ENCODE assay signal across 8 cellular contexts in genomic region chr11:119666463-119667131, GRCh38.
DNase-seq lines count a peak whose midpoint lies in the region; ATAC-seq and TF ChIP-seq lines count a peak whose summit lies in the region.

No MANE protein-coding gene starts in this region.

- ATAC-seq in GM18867 (IDR thresholded peaks at IDR 0.05; ENCODE audit: unreplicated experiment) (peak; percentile 79), HG03159 (IDR thresholded peaks at IDR 0.05; ENCODE audit: unreplicated experiment) (peak; percentile 72), naive B cell (ENCODE audit: low read depth in 2 of 2) (peak; percentile 50 to 58)
- peak; percentile 95 to 98 for ATAC-seq in stimulated activated naive B cell treated with anti-CD40 and anti-IgM and Interleukin-4, amounts not matched to agents 10 μg/mL and 1 μg/mL and 100 μg/mL, for 72 hours (replicated peaks)

- no peak overlapping the region for H3K4me3 ChIP-seq in OCI-LY7 (ENCODE audit: low read depth, low read length, poor library complexity, severe bottlenecking)

- H3K27ac Mint-ChIP-seq in naive B cell, result no peak overlapping the region
- no peak overlapping the region for H3K27ac Mint-ChIP-seq in stimulated activated naive B cell treated with anti-CD40 and anti-IgM and Interleukin-4, amounts not matched to agents 10 μg/mL and 1 μg/mL and 100 μg/mL, for 72 hours

- CTCF ChIA-PET in OCI-LY7 (lab: Charles Lee; ENCODE audit: unreplicated experiment), result interaction anchor here (0.5 kb wide), 1 partner anchor 297 kb away, joined by 4 read pairs; no protein-coding TSS in a partner anchor

- peak; percentile 83 for TF ChIP-seq CTCF in OCI-LY7 (conservative IDR thresholded peaks at IDR 0.05; ENCODE audit: low read length)

- BruUV-seq in OCI-LY7 (replicated peaks; lab: Mats Ljungman, UMichigan), result no TSS peak

- no peaks in the 10 kb centered on the region for H3K9me3 Mint-ChIP-seq in naive B cell
- no peaks in the 10 kb centered on the region for H3K9me3 Mint-ChIP-seq in stimulated activated naive B cell treated with anti-CD40 and anti-IgM and Interleukin-4, amounts not matched to agents 10 μg/mL and 1 μg/mL and 100 μg/mL, for 72 hours

- no peaks in the 10 kb centered on the region for H3K79me2 ChIP-seq in OCI-LY7 (ENCODE audit: insufficient read depth, low read depth, low read length)

- H3K4me2 ChIP-seq in OCI-LY7 (ENCODE audit: low read length), result no peak overlapping the region

- no peaks in the 10 kb centered on the region for H3K27me3 Mint-ChIP-seq in naive B cell
- peaks cover 0 to 4% of the 10 kb centered on the region in 2 donors for H3K27me3 Mint-ChIP-seq in stimulated activated naive B cell treated with anti-CD40 and anti-IgM and Interleukin-4, amounts not matched to agents 10 μg/mL and 1 μg/mL and 100 μg/mL, for 72 hours

- H2AFZ ChIP-seq in OCI-LY7 (ENCODE audit: low read length), result no peak overlapping the region

- no peaks in the 10 kb centered on the region for H3K9me3 ChIP-seq in OCI-LY7 (ENCODE audit: low read length)

- POLR2A ChIA-PET in OCI-LY7 (lab: Charles Lee), result no interaction called here

- H3K4me3 Mint-ChIP-seq in naive B cell, result no peak overlapping the region
- no peak overlapping the region for H3K4me3 Mint-ChIP-seq in stimulated activated naive B cell treated with anti-CD40 and anti-IgM and Interleukin-4, amounts not matched to agents 10 μg/mL and 1 μg/mL and 100 μg/mL, for 72 hours

- intact Hi-C loops in OCI-LY7 (cut with micrococcal nuclease; ENCODE audit: unreplicated experiment), result loop anchor here (1.0 to 10.0 kb wide), 6 partner anchors 63 to 442 kb away; partner anchors contain the start of gene NECTIN1

- H3K27ac ChIP-seq in OCI-LY7 (ENCODE audit: low read depth, low read length, poor library complexity, severe bottlenecking), result no peak overlapping the region

- H3K9me2 ChIP-seq in OCI-LY7 (ENCODE audit: insufficient read depth, low read length), result no peaks in the 10 kb centered on the region

- peaks cover 0 to 4% (median 0%) of the 10 kb centered on the region in 3 donors for H3K4me1 Mint-ChIP-seq in naive B cell
- no peaks in the 10 kb centered on the region for H3K4me1 Mint-ChIP-seq in stimulated activated naive B cell treated with anti-CD40 and anti-IgM and Interleukin-4, amounts not matched to agents 10 μg/mL and 1 μg/mL and 100 μg/mL, for 72 hours

- H3K4me1 ChIP-seq in OCI-LY7 (ENCODE audit: insufficient read depth, low read length, poor library complexity, severe bottlenecking), result peaks cover 5% of the 10 kb centered on the region

- H3K36me3 Mint-ChIP-seq in naive B cell, result no peaks in the 10 kb centered on the region
- peaks cover 0 to 6% of the 10 kb centered on the region in 2 donors for H3K36me3 Mint-ChIP-seq in stimulated activated naive B cell treated with anti-CD40 and anti-IgM and Interleukin-4, amounts not matched to agents 10 μg/mL and 1 μg/mL and 100 μg/mL, for 72 hours

- H4K20me1 ChIP-seq in OCI-LY7 (ENCODE audit: insufficient read depth, low read length), result no peaks in the 10 kb centered on the region

- H3K36me3 ChIP-seq in OCI-LY7 (ENCODE audit: insufficient read depth, low read length), result no peaks in the 10 kb centered on the region

- DNase-seq in AML-193 (lab: John Stamatoyannopoulos, UW) (peak; percentile 60), OCI-LY7 (ENCODE audit: low spot score) (peak; percentile 71), fibroblast of gingiva (ENCODE audit: low read depth) (peak; percentile 51), naive B cell (peak; percentile 45)
- DNase-seq in activated T-cell treated with anti-CD3 and anti-CD28 coated beads, Interleukin-2, amount 50 U/mL, for 48 hours, result peak; percentile 71 to 79
- peak; percentile 55 for DNase-seq in stimulated activated naive B cell treated with anti-CD40 and anti-IgM and Interleukin-4, amounts not matched to agents 10 μg/mL and 1 μg/mL and 100 μg/mL, for 72 hours
